9 cellular contexts compared by ENCODE assay signal in genomic region chr2:17355608-17356329, GRCh38.
DNase-seq lines count a peak whose midpoint lies in the region; ATAC-seq and TF ChIP-seq lines count a peak whose summit lies in the region.
"Had no signal": no experiment of that assay in that cellular context is flagged by ENCODE, and none has a peak within 500 bp of the region (broad histone marks: within the 10 kb centered on the region; RNA-seq: fewer than 3 reads in every experiment).

No MANE protein-coding gene starts in this region.

- H3K4me3 ChIP-seq in vagina, result no peak overlapping the region
- H3K4me3 ChIP-seq: body of pancreas, SK-N-MC had no signal

- H3K36me3 ChIP-seq in vagina, result no peaks in the 10 kb centered on the region

- ATAC-seq in GM19351 (IDR thresholded peaks at IDR 0.05; ENCODE audit: unreplicated experiment) (peak; percentile 85), HG02852 (IDR thresholded peaks at IDR 0.05; ENCODE audit: unreplicated experiment) (peak; percentile 92), Right ventricle myocardium inferior (no peak)
- ATAC-seq: body of pancreas had no signal

- H3K4me1 ChIP-seq in vagina, result no peaks in the 10 kb centered on the region
- H3K4me1 ChIP-seq: body of pancreas had no signal

- no peak for TF ChIP-seq CTCF in vagina (IDR thresholded peaks at IDR 0.05)

- DNase-seq in HuH-7 (ENCODE audit: low spot score) (peak; percentile 9), Right ventricle myocardium inferior (ENCODE audit: missing footprints) (no peak), NCI-H1417 treated with DMSO at 0.1 percent for 48 hours (lab: John Stamatoyannopoulos, UW) (no peak), vagina (ENCODE audit: extremely low spot score in 2 of 2) (no peak), NCI-H128 (lab: John Stamatoyannopoulos, UW; ENCODE audit: unreplicated experiment) (no peak)
- DNase-seq: body of pancreas had no signal

- H3K9me3 ChIP-seq in vagina, result no peaks in the 10 kb centered on the region
- H3K9me3 ChIP-seq: body of pancreas had no signal

- intact Hi-C loops in Right ventricle myocardium inferior (cut with DNase I) (no loop called here), vagina (cut with DNase I) (no loop called here)

- no peaks in the 10 kb centered on the region for H3K27me3 ChIP-seq in vagina
- H3K27me3 ChIP-seq: body of pancreas had no signal

- H3K27ac ChIP-seq in vagina, result no peak overlapping the region
- H3K27ac ChIP-seq: body of pancreas, SK-N-MC had no signal

- TF ChIP-seq POLR2A in vagina (IDR thresholded peaks at IDR 0.05), result no peak
